ENCODE assay signal across 20 cellular contexts in the genomic region with DNA sequence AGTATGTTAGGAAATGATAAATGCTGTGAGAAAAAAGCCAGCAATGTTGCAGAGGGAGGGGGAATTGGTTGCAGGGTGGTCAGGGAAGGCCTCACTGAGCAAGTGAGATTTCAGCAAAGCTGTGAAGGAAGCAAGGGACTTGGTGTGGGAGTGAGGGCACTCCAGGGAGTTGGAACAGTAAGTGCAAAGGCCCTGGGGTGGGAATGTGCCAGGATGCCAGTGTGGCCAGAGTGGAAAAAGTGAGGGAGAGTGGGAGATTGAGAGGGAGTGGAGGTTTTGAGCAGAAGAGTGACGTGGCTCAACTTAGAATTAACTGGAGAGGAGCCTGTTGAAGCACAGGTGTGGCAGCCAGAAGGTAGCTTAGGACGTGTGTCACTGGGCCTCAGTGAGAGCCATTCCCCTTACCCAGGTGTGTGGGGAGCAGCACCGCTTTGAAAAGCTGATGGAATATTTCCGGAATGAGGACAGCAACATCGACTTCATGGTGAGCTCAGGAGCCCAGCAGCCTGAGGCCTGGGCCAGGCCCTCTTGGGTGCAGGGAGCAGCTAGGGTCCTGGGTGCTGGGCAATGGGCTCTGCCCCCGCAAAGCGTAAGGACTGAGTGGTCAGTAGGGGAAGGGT. TPM values are rescaled to one million over a fixed set of nuclear protein-coding genes. Genes with fewer than 3 reads are reported as not detected.
DNase-seq lines count a peak whose midpoint lies in the region; ATAC-seq, FAIRE-seq and TF ChIP-seq lines count a peak whose summit lies in the region.
"Had no signal": no experiment of that assay in that cellular context is flagged by ENCODE, and none has a peak within 500 bp of the region (broad histone marks: within the 10 kb centered on the region; RNA-seq: fewer than 3 reads in every experiment).

No MANE protein-coding gene starts in this region.

- H3K4me1 ChIP-seq in SJCRH30, result no peaks in the 10 kb centered on the region

- H3K9me3 ChIP-seq in CD4-positive, alpha-beta T cell (ENCODE audit: control insufficient read depth, low read length), result no peaks in the 10 kb centered on the region
- H3K9me3 ChIP-seq in SJCRH30 (replicated peaks), result no peaks in the 10 kb centered on the region
- H3K9me3 ChIP-seq: lower lobe of right lung, suprapubic skin had no signal

- 0 out of 2 replicates have a peak, but pooled peaks have one; percentile 14 for TF ChIP-seq POLR2A in GM12892 (IDR thresholded peaks at IDR 0.05; ENCODE audit: low read depth, low read length)

- H3K4me3 Mint-ChIP-seq in CD4-positive, alpha-beta T cell, result no peak overlapping the region
- H3K4me3 Mint-ChIP-seq in activated naive CD8-positive, alpha-beta T cell treated with anti-CD3 and anti-CD28 coated beads, Interleukin-2, amount 50 U/mL, for 24 hours, result no peak overlapping the region
- H3K4me3 Mint-ChIP-seq in natural killer cell, result peak overlapping the region; percentile 5
- H3K4me3 Mint-ChIP-seq: H9 had no signal

- no peak for ATAC-seq in CD4-positive, alpha-beta T cell (ENCODE audit: poor library complexity)
- ATAC-seq in activated naive CD8-positive, alpha-beta T cell treated with anti-CD3 and anti-CD28 coated beads, Interleukin-2, amount 50 U/mL, for 24 hours, result no peak
- ATAC-seq in natural killer cell, result no peak
- ATAC-seq: lower lobe of right lung, Right ventricle myocardium inferior had no signal

- H3K36me3 Mint-ChIP-seq in CD4-positive, alpha-beta T cell (ENCODE audit: low read depth), result peaks cover 81% of the 10 kb centered on the region
- peaks cover 65% of the 10 kb centered on the region for H3K36me3 Mint-ChIP-seq in activated naive CD8-positive, alpha-beta T cell treated with anti-CD3 and anti-CD28 coated beads, Interleukin-2, amount 50 U/mL, for 24 hours (ENCODE audit: low read depth)
- H3K36me3 Mint-ChIP-seq in natural killer cell, result peaks cover 10% of the 10 kb centered on the region

- H3K27ac ChIP-seq in CD4-positive, alpha-beta T cell (ENCODE audit: low read depth, low read length), result peak overlapping the region; percentile 26
- no peak overlapping the region for H3K27ac ChIP-seq in SJCRH30
- H3K27ac ChIP-seq: lower lobe of right lung, suprapubic skin had no signal

- intact Hi-C loops in CD4-positive, alpha-beta T cell (cut with DNase I, micrococcal nuclease), result no loop called here
- intact Hi-C loops in natural killer cell (cut with micrococcal nuclease), result no loop called here

- H3K4me3 ChIP-seq in SJCRH30, result no peak overlapping the region
- H3K4me3 ChIP-seq: lower lobe of right lung, suprapubic skin had no signal

- POLR2A ChIA-PET in CD4-positive, alpha-beta T cell (lab: Charles Lee), result interaction anchor here (1.1 to 12.4 kb wide), 2 partner anchors 9 to 14 kb away, joined by 3 to 346 read pairs; partner anchors contain the start of gene FMNL1

- CTCF ChIA-PET in CD4-positive, alpha-beta T cell (lab: Charles Lee), result interaction anchor here (6.5 kb wide), 1 partner anchor 19 kb away, joined by 112 read pairs; the partner anchor contains the start of gene FMNL1

- no peaks in the 10 kb centered on the region for H3K9me3 Mint-ChIP-seq in CD4-positive, alpha-beta T cell
- H3K9me3 Mint-ChIP-seq in activated naive CD8-positive, alpha-beta T cell treated with anti-CD3 and anti-CD28 coated beads, Interleukin-2, amount 50 U/mL, for 24 hours, result no peaks in the 10 kb centered on the region
- no peaks in the 10 kb centered on the region for H3K9me3 Mint-ChIP-seq in natural killer cell
- H3K9me3 Mint-ChIP-seq: H9 had no signal

- DNase-seq in CD4-positive, alpha-beta T cell, result no peak
- DNase-seq in GM12892 (ENCODE audit: insufficient read length) (no peak), natural killer cell (no peak), SJCRH30 (no peak), RKO (ENCODE audit: low spot score) (no peak)
- no peak for DNase-seq in activated naive CD8-positive, alpha-beta T cell treated with anti-CD3 and anti-CD28 coated beads, Interleukin-2, amount 50 U/mL, for 24 hours
- no peak for DNase-seq in stimulated activated CD4-positive, alpha-beta T cell treated with anti-CD3 and anti-CD28 coated beads, Interleukin-4, amount 100 ng/mL, for 1 hour
- DNase-seq: activated CD8-positive, alpha-beta memory T cell treated with anti-CD3 and anti-CD28 coated beads, Interleukin-2, amount 50 U/mL, for 48 hours; AML-193; caudate nucleus; effector CD8-positive, alpha-beta T cell; H9; KBM-7; lower lobe of right lung; NCI-H1048; NCI-H2107; NCI-H526; stimulated activated CD4-positive, alpha-beta T cell treated with anti-CD3 and anti-CD28 coated beads, Interleukin-2, amount 100 ng/mL, for 48 hours had no signal

- no peak for FAIRE-seq in GM12892 (lab: Jason Lieb, UNC)

- no peaks in the 10 kb centered on the region for H3K36me3 ChIP-seq in SJCRH30

- H3K27me3 ChIP-seq in CD4-positive, alpha-beta T cell (ENCODE audit: control insufficient read depth, insufficient read depth, low read length), result no peaks in the 10 kb centered on the region
- no peaks in the 10 kb centered on the region for H3K27me3 ChIP-seq in SJCRH30
- H3K27me3 ChIP-seq: suprapubic skin had no signal

- peaks cover 51% of the 10 kb centered on the region for H3K4me1 Mint-ChIP-seq in CD4-positive, alpha-beta T cell (ENCODE audit: low read depth)
- peaks cover 36% of the 10 kb centered on the region for H3K4me1 Mint-ChIP-seq in activated naive CD8-positive, alpha-beta T cell treated with anti-CD3 and anti-CD28 coated beads, Interleukin-2, amount 50 U/mL, for 24 hours
- H3K4me1 Mint-ChIP-seq in natural killer cell, result peaks cover 39 to 64% of the 10 kb centered on the region in 2 donors

- H3K27me3 Mint-ChIP-seq in CD4-positive, alpha-beta T cell, result no peaks in the 10 kb centered on the region
- no peaks in the 10 kb centered on the region for H3K27me3 Mint-ChIP-seq in activated naive CD8-positive, alpha-beta T cell treated with anti-CD3 and anti-CD28 coated beads, Interleukin-2, amount 50 U/mL, for 24 hours
- no peaks in the 10 kb centered on the region for H3K27me3 Mint-ChIP-seq in natural killer cell (ENCODE audit: low read depth in 2 of 2)

- no peak for TF ChIP-seq CTCF in CD4-positive, alpha-beta T cell (IDR thresholded peaks at IDR 0.05)
- no peak for TF ChIP-seq CTCF in natural killer cell (IDR thresholded peaks at IDR 0.05)

- peak overlapping the region; percentile 86 for H3K27ac Mint-ChIP-seq in CD4-positive, alpha-beta T cell
- H3K27ac Mint-ChIP-seq in activated naive CD8-positive, alpha-beta T cell treated with anti-CD3 and anti-CD28 coated beads, Interleukin-2, amount 50 U/mL, for 24 hours, result peak overlapping the region; percentile 68
- peak overlapping the region; percentile 33 to 85 for H3K27ac Mint-ChIP-seq in natural killer cell
- H3K27ac Mint-ChIP-seq: H9 had no signal

RNA-seq across cellular contexts. Expression of gene FMNL1, which starts 16.6 kb away (rescaled TPM):
- total RNA-seq in CD4-positive, alpha-beta T cell, result 100 to 1,000 TPM; 378 to 387 TPM
- 54.8 TPM for polyA plus RNA-seq in GM12892 (2012; ENCODE audit: missing spikeins)
- total RNA-seq in natural killer cell, result 100 to 1,000 TPM; 741 to 836 (median 752) TPM
- total RNA-seq in SJCRH30 (2014; rRNA removed; shearing (Covaris generic)), result 0.91 and 1.1 TPM in 2 replicates

RNA-seq across cellular contexts. Expression of gene SPATA32, which starts 23.6 kb away (rescaled TPM):
- under 1 TPM; 0.20 to 0.27 TPM for total RNA-seq in CD4-positive, alpha-beta T cell
- 0.74 TPM for polyA plus RNA-seq in GM12892 (2012; ENCODE audit: missing spikeins)
- under 1 TPM in 1 of 3 donors, not detected in 2; 0.43 TPM for total RNA-seq in natural killer cell
- 0.08 TPM in 1 of 2 replicates, not detected in the other for total RNA-seq in SJCRH30 (2014; rRNA removed; shearing (Covaris generic))
- total RNA-seq: lower lobe of right lung, Right ventricle myocardium inferior, suprapubic skin had no signal

Comparison
In these comparisons a context has a peak if more than half of its experiments do, and no peak if none do; other contexts are left out.
1. RNA of gene FMNL1, which starts 16.6 kb away (total RNA-seq): 741 to 836 TPM in natural killer cell and 378 to 387 TPM in CD4-positive, alpha-beta T cell; 0.91 to 1.1 TPM in SJCRH30; every median in the first group is over 100 times any median in the second.
2. Peak in every context shown above with its lines, with median percentiles within 50 percentile points of each other: H3K27ac Mint-ChIP-seq.